In the genomic region with DNA sequence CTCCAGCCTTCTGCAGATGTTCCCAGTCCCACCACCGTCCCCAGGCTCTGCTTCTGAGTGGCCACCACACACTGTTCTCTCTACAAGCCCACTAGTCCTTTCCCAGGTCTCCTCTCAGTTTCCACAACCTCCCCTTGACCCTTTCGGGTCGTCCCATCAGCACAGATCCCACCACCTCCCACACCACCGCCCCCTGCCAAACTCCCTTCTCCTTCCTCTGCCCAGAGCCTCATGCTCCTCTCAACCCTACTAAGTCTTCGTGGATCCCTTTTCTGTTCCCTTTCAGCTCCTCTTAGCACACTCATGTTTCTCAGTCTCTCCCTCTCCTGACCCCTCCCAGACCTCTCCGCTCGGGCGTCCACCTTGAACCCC, we compare ENCODE assay signal across 12 cellular contexts. TPM values are rescaled to one million over a fixed set of nuclear protein-coding genes. Genes with fewer than 3 reads are reported as not detected.
A peak's percentile ranks its signal among the peaks of the same experiment; 100 is the strongest.
DNase-seq lines count a peak whose midpoint lies in the region; ATAC-seq, FAIRE-seq and TF ChIP-seq lines count a peak whose summit lies in the region.
"Had no signal": no experiment of that assay in that cellular context is flagged by ENCODE, and none has a peak within 500 bp of the region (broad histone marks: within the 10 kb centered on the region; RNA-seq: fewer than 3 reads in every experiment).

No MANE protein-coding gene starts in this region.

- POLR2A ChIA-PET in GM12878 (lab: Charles Lee) = interaction anchor here (0.5 to 1.0 kb wide), 5 partner anchors 16 to 415 kb away, joined by 3 to 6 read pairs (median 3); no protein-coding TSS in a partner anchor

- peak overlapping the region in 1 of 2 experiments; percentile 42 for H3K4ac ChIP-seq in mesenchymal stem cell (ENCODE audit: low read depth in 1 of 2, low read length in 2 of 2)

- H3K27ac ChIP-seq in heart left ventricle (peak overlapping the region in 10 of 12 donors; percentile 1 to 99 (median 86)), GM12878 (ENCODE audit: control insufficient read depth, insufficient read depth) (peak overlapping the region; percentile 68), mesenchymal stem cell (ENCODE audit: low read length, poor library complexity, severe bottlenecking) (peak overlapping the region; percentile 19)

- H3K9ac ChIP-seq in GM12878 (ENCODE audit: control insufficient read depth, insufficient read depth, low read length) = peak overlapping the region; percentile 100
- peak overlapping the region; percentile 99 for H3K9ac ChIP-seq in mesenchymal stem cell (ENCODE audit: low read length)

- H3K18ac ChIP-seq in mesenchymal stem cell (ENCODE audit: low read depth in 1 of 2, low read length in 2 of 2) = peak overlapping the region in 1 of 2 experiments; percentile 5

- H3K36me3 ChIP-seq in heart left ventricle (peaks cover 0 to 12% (median 0%) of the 10 kb centered on the region in 9 donors), GM12878 (ENCODE audit: control insufficient read depth in 2 of 2, insufficient read depth in 2 of 2, low read length in 1 of 2) (peaks cover 2 to 4% of the 10 kb centered on the region in 2 experiments; a peak in 3 of 4 replicates), mesenchymal stem cell (ENCODE audit: control insufficient read depth in 1 of 2, insufficient read depth in 2 of 2, low read depth in 1 of 2, low read length in 2 of 2) (peaks cover 11 to 13% of the 10 kb centered on the region in 2 experiments)

- CTCF ChIA-PET in GM12878 (lab: Yijun Ruan, JAX) = interaction anchor here (1.1 to 2.2 kb wide), 4 partner anchors 30 to 194 kb away, joined by 3 to 7 read pairs (median 6); no protein-coding TSS in a partner anchor

- RAD21 ChIA-PET in GM12878 (lab: Charles Lee; ENCODE audit: unreplicated experiment) = interaction anchor here (1.2 kb wide), 1 partner anchor 87 kb away, joined by 3 read pairs; no protein-coding TSS in a partner anchor

- H2BK5ac ChIP-seq in mesenchymal stem cell (ENCODE audit: low read depth, low read length, poor library complexity, severe bottlenecking) = no peak overlapping the region

- no peak overlapping the region for H4K91ac ChIP-seq in mesenchymal stem cell (ENCODE audit: low read length)

- H3K27me3 ChIP-seq in heart left ventricle (no peaks in the 10 kb centered on the region), GM12878 (replicated peaks in 1 of 2; ENCODE audit: control insufficient read depth in 2 of 2, insufficient read depth in 2 of 2, low read length in 1 of 2) (no peaks in the 10 kb centered on the region), mesenchymal stem cell (ENCODE audit: control insufficient read depth in 1 of 2, insufficient read depth in 1 of 2, low read length in 2 of 2) (no peaks in the 10 kb centered on the region)

- H3K4me2 ChIP-seq in GM12878 (ENCODE audit: control insufficient read depth, insufficient read depth) (peak overlapping the region; percentile 88), mesenchymal stem cell (ENCODE audit: low read length, poor library complexity, severe bottlenecking) (peak overlapping the region; percentile 72)

- TF ChIP-seq POLR2A in heart left ventricle (IDR thresholded peaks at IDR 0.05) (no peak), GM12878 (IDR thresholded peaks at IDR 0.05; ENCODE audit: low read depth, low read length) (no peak)

- H3K9me3 ChIP-seq in heart left ventricle = no peaks in the 10 kb centered on the region
- no peaks in the 10 kb centered on the region for H3K9me3 ChIP-seq in GM12878 (replicated peaks; ENCODE audit: control insufficient read depth, insufficient read depth, low read length)
- no peaks in the 10 kb centered on the region for H3K9me3 ChIP-seq in mesenchymal stem cell (ENCODE audit: control insufficient read depth, low read length)

- no peak for DNase-seq in heart left ventricle
- DNase-seq in left ventricle myocardium superior = no peak
- DNase-seq in GM12878 (ENCODE audit: low read depth, low spot score) = no peak
- DNase-seq in mesenchymal stem cell = no peak
- DNase-seq in type B pancreatic cell (ENCODE audit: extremely low spot score, unreplicated experiment) = no peak
- DNase-seq in NCI-H748 (lab: John Stamatoyannopoulos, UW; ENCODE audit: unreplicated experiment) = no peak
- no peak for DNase-seq in NCI-H526 (lab: John Stamatoyannopoulos, UW)
- no peak for DNase-seq in stimulated activated CD4-positive, alpha-beta T cell treated with anti-CD3 and anti-CD28 coated beads, Interleukin-4, amount 100 ng/mL, for 24 hours
- DNase-seq: activated CD8-positive, alpha-beta memory T cell treated with anti-CD3 and anti-CD28 coated beads, Interleukin-2, amount 50 U/mL, for 4 hours; NCI-H2029 treated with DMSO at 0.1 percent for 48 hours; substantia nigra had no signal

- WGBS in heart left ventricle, 4 donors = 54 to 72% (median 64%) methylated on average over 8 of the region's 8 CpGs
- WGBS in GM12878 (ENCODE audit: insufficient coverage, insufficient replicate concordance, low lambda C conversion rate, missing lambda C conversion rate) = 88% methylated on average over 8 of the region's 8 CpGs
- 82% methylated on average over 8 of the region's 8 CpGs for WGBS in mesenchymal stem cell

- H2BK12ac ChIP-seq in mesenchymal stem cell (ENCODE audit: low read length in 2 of 2) = no peak overlapping the region

- no peak for TF ChIP-seq EP300 in GM12878 (IDR thresholded peaks at IDR 0.05; ENCODE audit: borderline replicate concordance in 1 of 2, control insufficient read depth in 1 of 2, low read depth in 2 of 2, low read length in 2 of 2)

- peaks cover 33% of the 10 kb centered on the region for H3K4me1 Mint-ChIP-seq in type B pancreatic cell (ENCODE audit: unreplicated experiment)

- peaks cover 20% of the 10 kb centered on the region for H3K79me1 ChIP-seq in mesenchymal stem cell (replicated peaks; ENCODE audit: low read length, poor library complexity, severe bottlenecking)

- no peak for FAIRE-seq in GM12878 (lab: Jason Lieb, UNC)

- SMC1A ChIA-PET in GM12878 (lab: Charles Lee; ENCODE audit: uncharacterized antibody, unreplicated experiment) = interaction anchor here (0.8 to 3.2 kb wide), 5 partner anchors 29 to 302 kb away, joined by 3 to 16 read pairs (median 4); a partner anchor contains a TSS

- BruUV-seq in GM12878 (replicated peaks; lab: Mats Ljungman, UMichigan) = no TSS peak

- H3K4me1 ChIP-seq in heart left ventricle (peaks cover 17 to 72% (median 60%) of the 10 kb centered on the region in 12 donors), GM12878 (ENCODE audit: control insufficient read depth, insufficient read depth, low read length) (peaks cover 30% of the 10 kb centered on the region), mesenchymal stem cell (ENCODE audit: control insufficient read depth, insufficient read depth, low read depth, low read length) (peaks cover 29% of the 10 kb centered on the region)

- in situ Hi-C loops in GM12878 (cut with MboI) = no loop called here

- H3K9me3 Mint-ChIP-seq in type B pancreatic cell = no peaks in the 10 kb centered on the region

- H3K27me3 Mint-ChIP-seq in type B pancreatic cell = no peaks in the 10 kb centered on the region

- no peak for TF ChIP-seq RAD21 in GM12878 (IDR thresholded peaks at IDR 0.05; ENCODE audit: insufficient read depth, low read depth, low read length)

- TF ChIP-seq CTCF in heart left ventricle (IDR thresholded peaks at IDR 0.05) = no peak
- TF ChIP-seq CTCF in GM12878 (IDR thresholded peaks at IDR 0.05 in 2 of 3, conservative IDR thresholded peaks at IDR 0.05 in 1 of 3; ENCODE audit: control insufficient read depth in 2 of 3, extremely low read depth in 1 of 3, insufficient read depth in 1 of 3, low read depth in 3 of 3, low read length in 3 of 3) = no peak
- TF ChIP-seq CTCF in type B pancreatic cell (conservative IDR thresholded peaks at IDR 0.05) = no peak

- no peaks in the 10 kb centered on the region; the same call in 1 of the 2 replicates for H4K20me1 ChIP-seq in GM12878 (ENCODE audit: control insufficient read depth, insufficient read depth)

- H3K4me3 Mint-ChIP-seq in type B pancreatic cell = peak overlapping the region; percentile 95

- ATAC-seq in heart left ventricle (no peak), left ventricle myocardium superior (no peak), GM12878 (no peak)

- no peak overlapping the region for H4K8ac ChIP-seq in mesenchymal stem cell (ENCODE audit: low read length)

- H3K79me2 ChIP-seq in GM12878 (ENCODE audit: control insufficient read depth, insufficient read depth, low read length) = peaks cover 65% of the 10 kb centered on the region

- H3K27ac Mint-ChIP-seq in type B pancreatic cell = peak overlapping the region; percentile 95

- H3K4me3 ChIP-seq in heart left ventricle (peak overlapping the region in 9 of 12 donors; percentile 74 to 99 (median 94)), GM12878 (peak overlapping the region; percentile 66), mesenchymal stem cell (ENCODE audit: insufficient read depth in 1 of 2, low read depth in 1 of 2, low read length in 2 of 2) (peak overlapping the region in 1 of 2 experiments; percentile 100)

- H2BK15ac ChIP-seq in mesenchymal stem cell (ENCODE audit: low read depth, poor library complexity, severe bottlenecking) = no peak overlapping the region

- peaks cover 6% of the 10 kb centered on the region for H3K36me3 Mint-ChIP-seq in type B pancreatic cell

- no peak overlapping the region for H3K23ac ChIP-seq in mesenchymal stem cell (ENCODE audit: low read length in 2 of 2)

- H3K14ac ChIP-seq in mesenchymal stem cell (ENCODE audit: low read length in 2 of 2) = no peak overlapping the region

- no peak overlapping the region for H2BK120ac ChIP-seq in mesenchymal stem cell (ENCODE audit: low read depth, low read length)

- no peak overlapping the region for H2AFZ ChIP-seq in GM12878 (ENCODE audit: control insufficient read depth, low read depth, low read length)
- no peak overlapping the region for H2AFZ ChIP-seq in mesenchymal stem cell (ENCODE audit: low read depth, low read length)

- H2AK5ac ChIP-seq in mesenchymal stem cell (ENCODE audit: low read length, severe bottlenecking) = no peak overlapping the region

- intact Hi-C loops in heart left ventricle (cut with DNase I) (loop anchor here in 5 of 10 donors (5.0 to 10.0 kb wide), 3 partner anchors 94 to 184 kb away; a partner anchor contains a TSS), left ventricle myocardium superior (cut with micrococcal nuclease) (no loop called here), GM12878 (cut with micrococcal nuclease; ENCODE audit: unreplicated experiment) (loop anchor here (10.0 kb wide), 1 partner anchor 228 kb away; no protein-coding TSS in a partner anchor)

RNA-seq across cellular contexts. Expression of a gene that starts 1.9 kb away (rescaled TPM):
- total RNA-seq in heart left ventricle (100 to 1,000 TPM; 113 to 238 (median 125) TPM), left ventricle myocardium superior (123 TPM), GM12878 (2014; rRNA removed) (95.1 and 106 TPM in 2 replicates), GM12878 (2014; rRNA removed; fragmentation: Illumina TruSeq; extraction: Trizol) (49.2 and 50.1 TPM in 2 replicates), GM12878 (2021) (95.1 and 98.1 TPM in 2 replicates), type B pancreatic cell (ENCODE audit: low replicate concordance) (63.0 and 80.6 TPM in 2 replicates)
- polyA plus RNA-seq in heart left ventricle (100 to 1,000 TPM; 118 to 121 TPM), GM12878 (2011; rRNA removed) (71.9 and 121 TPM in 2 replicates), GM12878 (2014; fragmentation: Illumina TruSeq; extraction: Trizol) (38.0 and 74.6 TPM in 2 replicates), GM12878 (2014; fragmentation: Nextera tagmentation; extraction: Ambion mirVana) (10 to 100 TPM in 1 of 2 experiments, 1 to 10 TPM in 1; 8.2 to 17.4 TPM), GM12878 (2014; rRNA removed) (138 and 149 TPM in 2 replicates), GM12878 (2016; fragmentation: Nextera tagmentation; extraction: Ambion mirVana) (100 to 1,000 TPM; 175 to 193 TPM)
- total RNA-seq in GM12878 (2013; cell fraction: nucleolus; rRNA removed) = 18.9 and 30.0 TPM in 2 replicates
- polyA plus RNA-seq in GM12878 (2011; ENCODE audit: low read depth) = 38.7 TPM
- polyA plus RNA-seq in GM12878 (2011; cell fraction: cytosol; rRNA removed) = 116 and 157 TPM in 2 replicates
- polyA plus RNA-seq in GM12878 (2011; cell fraction: nucleus; rRNA removed) = 116 and 132 TPM in 2 replicates
- polyA plus RNA-seq in GM12878 (2012) = 69.6 and 75.3 TPM in 2 replicates
- 97.4 and 134 TPM in 2 replicates for polyA minus RNA-seq in GM12878 (2011; rRNA and poly(A)+ RNA removed)
- polyA minus RNA-seq in GM12878 (2011; cell fraction: cytosol; rRNA and poly(A)+ RNA removed) = 53.1 and 76.0 TPM in 2 replicates
- 31.8 and 40.2 TPM in 2 replicates for polyA minus RNA-seq in GM12878 (2011; cell fraction: nucleus; rRNA and poly(A)+ RNA removed)
- 113 TPM for polyA plus RNA-seq in mesenchymal stem cell (2013, experiment 1 of 2)
- 117 TPM for polyA plus RNA-seq in mesenchymal stem cell (2013, experiment 2 of 2)

RNA-seq across cellular contexts. Expression of a gene that starts 28.9 kb away (rescaled TPM):
- total RNA-seq in heart left ventricle = 1 to 10 TPM; 3.2 to 9.5 (median 7.0) TPM
- polyA plus RNA-seq in heart left ventricle = 10 to 100 TPM in 1 of 2 donors, 1 to 10 TPM in 1; 9.4 to 15.8 TPM
- total RNA-seq in left ventricle myocardium superior = 12.3 TPM
- total RNA-seq in GM12878 (2013; cell fraction: nucleolus; rRNA removed) = 1.7 and 2.0 TPM in 2 replicates
- total RNA-seq in GM12878 (2014; rRNA removed) = 5.4 and 5.6 TPM in 2 replicates
- total RNA-seq in GM12878 (2014; rRNA removed; fragmentation: Illumina TruSeq; extraction: Trizol) = 3.4 and 4.2 TPM in 2 replicates
- 9.2 and 10.6 TPM in 2 replicates for total RNA-seq in GM12878 (2021)
- 5.3 TPM for polyA plus RNA-seq in GM12878 (2011; ENCODE audit: low read depth)
- polyA plus RNA-seq in GM12878 (2011; rRNA removed) = 1.9 and 5.1 TPM in 2 replicates
- 5.7 and 6.3 TPM in 2 replicates for polyA plus RNA-seq in GM12878 (2011; cell fraction: cytosol; rRNA removed)
- polyA plus RNA-seq in GM12878 (2011; cell fraction: nucleus; rRNA removed) = 20.2 and 22.2 TPM in 2 replicates
- 5.7 and 6.7 TPM in 2 replicates for polyA plus RNA-seq in GM12878 (2012)
- 6.6 and 6.7 TPM in 2 replicates for polyA plus RNA-seq in GM12878 (2014; fragmentation: Illumina TruSeq; extraction: Trizol)
- 1 to 10 TPM in 1 of 2 experiments, under 1 TPM in 1; 0.60 to 2.1 TPM for polyA plus RNA-seq in GM12878 (2014; fragmentation: Nextera tagmentation; extraction: Ambion mirVana)
- polyA plus RNA-seq in GM12878 (2014; rRNA removed) = 7.4 and 8.7 TPM in 2 replicates
- polyA plus RNA-seq in GM12878 (2016; fragmentation: Nextera tagmentation; extraction: Ambion mirVana) = 10 to 100 TPM in 1 of 2 experiments, 1 to 10 TPM in 1; 10.0 to 10.1 TPM
- 2.4 and 2.8 TPM in 2 replicates for polyA minus RNA-seq in GM12878 (2011; rRNA and poly(A)+ RNA removed)
- 2.0 and 4.6 TPM in 2 replicates for polyA minus RNA-seq in GM12878 (2011; cell fraction: cytosol; rRNA and poly(A)+ RNA removed)
- 1.1 and 2.6 TPM in 2 replicates for polyA minus RNA-seq in GM12878 (2011; cell fraction: nucleus; rRNA and poly(A)+ RNA removed)
- polyA plus RNA-seq in mesenchymal stem cell (2013, experiment 1 of 2) = 8.5 TPM
- polyA plus RNA-seq in mesenchymal stem cell (2013, experiment 2 of 2) = 8.6 TPM
- total RNA-seq in type B pancreatic cell (ENCODE audit: low replicate concordance) = 9.6 and 21.2 TPM in 2 replicates

RNA-seq across cellular contexts. Expression of a gene that starts 41.2 kb away (rescaled TPM):
- total RNA-seq in heart left ventricle (under 1 TPM in 6 of 9 donors, not detected in 3; 0.08 to 0.67 (median 0.30) TPM), left ventricle myocardium superior (not detected), GM12878 (2014; rRNA removed) (not detected in 2 replicates), GM12878 (2014; rRNA removed; fragmentation: Illumina TruSeq; extraction: Trizol) (not detected in 2 replicates), GM12878 (2021) (not detected in 2 replicates), type B pancreatic cell (ENCODE audit: low replicate concordance) (1.2 and 1.3 TPM in 2 replicates)
- polyA plus RNA-seq in heart left ventricle (under 1 TPM in 1 of 2 donors, not detected in 1; 0.12 TPM), GM12878 (2011; rRNA removed) (not detected in 2 replicates), GM12878 (2014; fragmentation: Illumina TruSeq; extraction: Trizol) (not detected in 2 replicates), GM12878 (2014; fragmentation: Nextera tagmentation; extraction: Ambion mirVana) (not detected), GM12878 (2014; rRNA removed) (not detected in 2 replicates), GM12878 (2016; fragmentation: Nextera tagmentation; extraction: Ambion mirVana) (not detected)
- not detected in 2 replicates for total RNA-seq in GM12878 (2013; cell fraction: nucleolus; rRNA removed)
- polyA plus RNA-seq in GM12878 (2011; ENCODE audit: low read depth) = not detected
- polyA plus RNA-seq in GM12878 (2011; cell fraction: cytosol; rRNA removed) = 0.18 TPM in 1 of 2 replicates, not detected in the other
- 0.03 and 0.06 TPM in 2 replicates for polyA plus RNA-seq in GM12878 (2011; cell fraction: nucleus; rRNA removed)
- polyA plus RNA-seq in GM12878 (2012) = 0.03 and 0.06 TPM in 2 replicates
- not detected in 2 replicates for polyA minus RNA-seq in GM12878 (2011; rRNA and poly(A)+ RNA removed)
- polyA minus RNA-seq in GM12878 (2011; cell fraction: cytosol; rRNA and poly(A)+ RNA removed) = not detected in 2 replicates
- not detected in 2 replicates for polyA minus RNA-seq in GM12878 (2011; cell fraction: nucleus; rRNA and poly(A)+ RNA removed)
- polyA plus RNA-seq in mesenchymal stem cell (2013, experiment 1 of 2) = 0.06 TPM
- polyA plus RNA-seq in mesenchymal stem cell (2013, experiment 2 of 2) = 0.07 TPM
- total RNA-seq: lung microvascular endothelial cell had no signal

Comparison
In these comparisons a context has a peak if more than half of its experiments do, and no peak if none do; other contexts are left out.
1. H3K27ac ChIP-seq: peak in every context shown above with its lines; median percentile 86 in heart left ventricle; 68 in GM12878; 19 in mesenchymal stem cell.